In the genomic region with DNA sequence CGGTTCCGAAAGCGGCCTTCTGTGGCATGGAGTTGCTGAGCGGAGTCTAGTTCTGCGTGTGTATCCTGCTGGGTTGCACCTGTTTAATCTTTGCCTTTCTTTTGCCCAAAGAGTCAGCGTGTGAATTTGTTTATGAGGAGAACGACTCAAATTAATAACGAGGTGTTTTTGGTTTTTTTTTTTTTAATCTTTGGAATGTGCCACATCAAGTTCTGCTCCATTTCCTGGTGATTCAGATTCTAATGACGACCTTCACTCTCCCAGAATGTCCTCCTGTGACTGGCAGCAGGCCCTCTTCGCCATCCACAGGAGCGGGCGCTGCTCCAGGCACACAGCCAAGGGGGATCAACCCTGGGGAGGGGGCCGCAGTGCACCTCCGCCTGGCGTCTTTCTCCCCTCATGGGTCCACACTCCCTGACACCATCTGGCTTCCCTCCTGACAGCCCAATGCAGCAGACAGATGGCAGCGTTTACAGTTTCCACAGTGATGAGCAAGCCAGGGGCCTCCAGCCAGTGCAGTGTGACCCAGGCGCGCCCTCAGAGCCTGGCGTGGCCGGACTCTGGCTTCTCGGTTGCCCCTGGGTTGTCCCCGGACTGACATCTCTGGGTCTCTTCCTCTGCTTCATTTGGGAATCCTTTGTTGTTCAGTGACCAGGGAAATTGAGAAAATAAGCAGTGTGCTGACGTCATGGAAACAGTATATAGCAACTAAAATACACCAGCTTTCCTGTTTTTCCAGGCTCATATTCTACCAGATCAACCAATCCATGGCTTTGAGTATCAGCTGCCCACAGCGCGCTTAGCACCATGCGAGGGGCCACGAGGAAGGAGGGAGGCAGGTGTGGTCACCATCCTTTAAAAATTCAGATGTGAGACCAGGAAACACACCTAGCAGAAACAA, we compare ENCODE assay signal across 1 cellular context.
TF ChIP-seq lines count a peak whose summit lies in the region.

No MANE protein-coding gene starts in this region.

TF ChIP-seq in HepG2, 621 proteins besides CTCF, POLR2A, EP300 and RAD21 (continued from another document):
- TF ChIP-seq, protein P1, sequence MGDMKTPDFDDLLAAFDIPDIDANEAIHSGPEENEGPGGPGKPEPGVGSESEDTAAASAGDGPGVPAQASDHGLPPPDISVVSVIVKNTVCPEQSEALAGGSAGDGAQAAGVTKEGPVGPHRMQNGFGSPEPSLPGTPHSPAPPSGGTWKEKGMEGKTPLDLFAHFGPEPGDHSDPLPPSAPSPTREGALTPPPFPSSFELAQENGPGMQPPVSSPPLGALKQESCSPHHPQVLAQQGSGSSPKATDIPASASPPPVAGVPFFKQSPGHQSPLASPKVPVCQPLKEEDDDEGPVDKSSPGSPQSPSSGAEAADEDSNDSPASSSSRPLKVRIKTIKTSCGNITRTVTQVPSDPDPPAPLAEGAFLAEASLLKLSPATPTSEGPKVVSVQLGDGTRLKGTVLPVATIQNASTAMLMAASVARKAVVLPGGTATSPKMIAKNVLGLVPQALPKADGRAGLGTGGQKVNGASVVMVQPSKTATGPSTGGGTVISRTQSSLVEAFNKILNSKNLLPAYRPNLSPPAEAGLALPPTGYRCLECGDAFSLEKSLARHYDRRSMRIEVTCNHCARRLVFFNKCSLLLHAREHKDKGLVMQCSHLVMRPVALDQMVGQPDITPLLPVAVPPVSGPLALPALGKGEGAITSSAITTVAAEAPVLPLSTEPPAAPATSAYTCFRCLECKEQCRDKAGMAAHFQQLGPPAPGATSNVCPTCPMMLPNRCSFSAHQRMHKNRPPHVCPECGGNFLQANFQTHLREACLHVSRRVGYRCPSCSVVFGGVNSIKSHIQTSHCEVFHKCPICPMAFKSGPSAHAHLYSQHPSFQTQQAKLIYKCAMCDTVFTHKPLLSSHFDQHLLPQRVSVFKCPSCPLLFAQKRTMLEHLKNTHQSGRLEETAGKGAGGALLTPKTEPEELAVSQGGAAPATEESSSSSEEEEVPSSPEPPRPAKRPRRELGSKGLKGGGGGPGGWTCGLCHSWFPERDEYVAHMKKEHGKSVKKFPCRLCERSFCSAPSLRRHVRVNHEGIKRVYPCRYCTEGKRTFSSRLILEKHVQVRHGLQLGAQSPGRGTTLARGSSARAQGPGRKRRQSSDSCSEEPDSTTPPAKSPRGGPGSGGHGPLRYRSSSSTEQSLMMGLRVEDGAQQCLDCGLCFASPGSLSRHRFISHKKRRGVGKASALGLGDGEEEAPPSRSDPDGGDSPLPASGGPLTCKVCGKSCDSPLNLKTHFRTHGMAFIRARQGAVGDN (CRISPR knock-in tag; IDR thresholded peaks at IDR 0.05), result peak; percentile 67
- TF ChIP-seq HNRNPLL (IDR thresholded peaks at IDR 0.05; ENCODE audit: low read depth, low read length, poor library complexity, severe bottlenecking), result peak; percentile 31
- peak; percentile 38 for TF ChIP-seq STAG1 (CRISPR knock-in tag; IDR thresholded peaks at IDR 0.05)
- TF ChIP-seq, protein P2, sequence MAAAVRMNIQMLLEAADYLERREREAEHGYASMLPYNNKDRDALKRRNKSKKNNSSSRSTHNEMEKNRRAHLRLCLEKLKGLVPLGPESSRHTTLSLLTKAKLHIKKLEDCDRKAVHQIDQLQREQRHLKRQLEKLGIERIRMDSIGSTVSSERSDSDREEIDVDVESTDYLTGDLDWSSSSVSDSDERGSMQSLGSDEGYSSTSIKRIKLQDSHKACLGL (CRISPR knock-in tag; IDR thresholded peaks at IDR 0.05), result 0 out of 2 replicates have a peak, but pooled peaks have one; percentile 39
- no peak for TF ChIP-seq ATAD3A (CRISPR knock-in tag; IDR thresholded peaks at IDR 0.05)
- TF ChIP-seq XRCC5 (optimal IDR thresholded peaks at IDR 0.05; ENCODE audit: low read length), result peak; percentile 45
- peak; percentile 38; the same call in 1 of the 2 replicates for TF ChIP-seq RXRA (CRISPR knock-in tag; IDR thresholded peaks at IDR 0.05)
- TF ChIP-seq RXRB (CRISPR knock-in tag; IDR thresholded peaks at IDR 0.05; ENCODE audit: borderline replicate concordance), result peak; percentile 17; the same call in 1 of the 2 replicates
- TF ChIP-seq, protein P3, sequence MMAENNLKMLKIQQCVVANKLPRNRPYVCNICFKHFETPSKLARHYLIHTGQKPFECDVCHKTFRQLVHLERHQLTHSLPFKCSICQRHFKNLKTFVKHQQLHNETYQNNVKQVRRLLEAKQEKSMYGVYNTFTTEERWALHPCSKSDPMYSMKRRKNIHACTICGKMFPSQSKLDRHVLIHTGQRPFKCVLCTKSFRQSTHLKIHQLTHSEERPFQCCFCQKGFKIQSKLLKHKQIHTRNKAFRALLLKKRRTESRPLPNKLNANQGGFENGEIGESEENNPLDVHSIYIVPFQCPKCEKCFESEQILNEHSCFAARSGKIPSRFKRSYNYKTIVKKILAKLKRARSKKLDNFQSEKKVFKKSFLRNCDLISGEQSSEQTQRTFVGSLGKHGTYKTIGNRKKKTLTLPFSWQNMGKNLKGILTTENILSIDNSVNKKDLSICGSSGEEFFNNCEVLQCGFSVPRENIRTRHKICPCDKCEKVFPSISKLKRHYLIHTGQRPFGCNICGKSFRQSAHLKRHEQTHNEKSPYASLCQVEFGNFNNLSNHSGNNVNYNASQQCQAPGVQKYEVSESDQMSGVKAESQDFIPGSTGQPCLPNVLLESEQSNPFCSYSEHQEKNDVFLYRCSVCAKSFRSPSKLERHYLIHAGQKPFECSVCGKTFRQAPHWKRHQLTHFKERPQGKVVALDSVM (CRISPR knock-in tag; IDR thresholded peaks at IDR 0.05), result no peak
- peak; percentile 49 for TF ChIP-seq ATF7 (IDR thresholded peaks at IDR 0.05)
- TF ChIP-seq ATF7 (CRISPR knock-in tag; IDR thresholded peaks at IDR 0.05), result no peak
- no peak for TF ChIP-seq SMAD1 (CRISPR knock-in tag; IDR thresholded peaks at IDR 0.05; ENCODE audit: borderline replicate concordance, low read depth)
- TF ChIP-seq ZNF501 (CRISPR knock-in tag; IDR thresholded peaks at IDR 0.05), result peak; percentile 39; the same call in 1 of the 2 replicates
- peak; percentile 43; the same call in 1 of the 2 replicates for TF ChIP-seq ZNF598 (CRISPR knock-in tag; IDR thresholded peaks at IDR 0.05; ENCODE audit: borderline replicate concordance)
- TF ChIP-seq PTBP1 (IDR thresholded peaks at IDR 0.05; ENCODE audit: low read depth, low read length, poor library complexity, severe bottlenecking), result no peak
- 0 out of 4 replicates have a peak, but pooled peaks of 1 of the 2 experiments have one; percentile 9 for TF ChIP-seq MAFK (conservative IDR thresholded peaks at IDR 0.05 in 1 of 2, IDR thresholded peaks at IDR 0.05 in 1 of 2; ENCODE audit: low read length in 2 of 2)
- TF ChIP-seq MYC (CRISPR knock-in tag; IDR thresholded peaks at IDR 0.05; ENCODE audit: borderline replicate concordance), result 0 out of 2 replicates have a peak, but pooled peaks have one; percentile 29
- TF ChIP-seq RFX3 (CRISPR knock-in tag; IDR thresholded peaks at IDR 0.05), result no peak
- TF ChIP-seq TBX2 (CRISPR knock-in tag; IDR thresholded peaks at IDR 0.05; ENCODE audit: borderline replicate concordance), result peak; percentile 52; the same call in 1 of the 2 replicates
- TF ChIP-seq ZNF121 (CRISPR knock-in tag; IDR thresholded peaks at IDR 0.05), result peak; percentile 91
- TF ChIP-seq SAP130 (CRISPR knock-in tag; IDR thresholded peaks at IDR 0.05; ENCODE audit: low read depth), result peak; percentile 53; the same call in 1 of the 2 replicates
- peak; percentile 85 for TF ChIP-seq CREB1 (IDR thresholded peaks at IDR 0.05)
- no peak for TF ChIP-seq CREB1 (CRISPR knock-in tag; IDR thresholded peaks at IDR 0.05)
- TF ChIP-seq TBL1XR1 (IDR thresholded peaks at IDR 0.05; ENCODE audit: borderline replicate concordance, low read length, partially characterized antibody), result no peak
- no peak for TF ChIP-seq DPF2 (CRISPR knock-in tag; IDR thresholded peaks at IDR 0.05; ENCODE audit: borderline replicate concordance, low read depth)
- TF ChIP-seq HNRNPL (IDR thresholded peaks at IDR 0.05; ENCODE audit: low read depth, low read length), result 0 out of 2 replicates have a peak, but pooled peaks have one; percentile 51
TF ChIP-seq in HepG2: peak in this region for 25.
